ENCODE assay signal across 1 cellular context in the genomic region with DNA sequence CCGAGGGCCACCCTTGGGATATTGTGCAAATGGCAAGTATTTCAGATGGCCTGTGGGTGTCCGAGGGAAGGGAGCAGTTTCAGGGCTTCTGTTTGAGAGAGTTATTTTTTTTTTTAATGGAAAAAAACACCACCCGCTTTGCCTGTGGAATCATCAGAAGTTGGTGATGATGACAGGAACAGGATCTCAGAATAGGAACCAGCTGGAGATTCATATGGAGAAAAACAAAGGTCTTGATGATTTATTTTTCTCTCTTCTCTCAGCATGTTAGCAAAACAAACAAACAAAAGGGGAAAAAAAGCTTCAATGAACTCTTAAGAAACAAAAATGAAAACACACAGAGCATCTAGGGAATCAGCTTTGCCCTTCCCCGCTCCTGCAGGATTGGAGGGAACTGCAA.
TF ChIP-seq lines count a peak whose summit lies in the region.

No MANE protein-coding gene starts in this region.

TF ChIP-seq in GM23338, 12 proteins besides CTCF, POLR2A, EP300 and RAD21 (continued from another document):
- TF ChIP-seq ZNF462 (CRISPR knock-in tag; IDR thresholded peaks at IDR 0.05) (no peak), EZH2phosphoT487 (IDR thresholded peaks at IDR 0.05; ENCODE audit: unreplicated experiment) (no peak), CREB1 (CRISPR knock-in tag; IDR thresholded peaks at IDR 0.05; ENCODE audit: low read depth) (no peak), POLR2AphosphoS5 (IDR thresholded peaks at IDR 0.05; ENCODE audit: low read depth) (no peak), EZH2 (IDR thresholded peaks at IDR 0.05; ENCODE audit: low read depth, unreplicated experiment) (no peak), ZNF114 (CRISPR knock-in tag; IDR thresholded peaks at IDR 0.05) (no peak), REST (IDR thresholded peaks at IDR 0.05; ENCODE audit: unreplicated experiment) (no peak), ZNF331 (CRISPR knock-in tag; IDR thresholded peaks at IDR 0.05; ENCODE audit: low read depth) (no peak)
TF ChIP-seq in GM23338: peak in this region for 0.
